24 cellular contexts compared by ENCODE assay signal in genomic region chr5:137782055-137782454, GRCh38. TPM values are rescaled to one million over a fixed set of nuclear protein-coding genes. Genes with fewer than 3 reads are reported as not detected.
DNase-seq lines count a peak whose midpoint lies in the region; ATAC-seq, FAIRE-seq and TF ChIP-seq lines count a peak whose summit lies in the region.
"Had no signal": no experiment of that assay in that cellular context is flagged by ENCODE, and none has a peak within 500 bp of the region (broad histone marks: within the 10 kb centered on the region; RNA-seq: fewer than 3 reads in every experiment).

No MANE protein-coding gene starts in this region.

- H3K4me1 ChIP-seq in OCI-LY3 (ENCODE audit: low read length) (peaks cover 13% of the 10 kb centered on the region), GM12878 (ENCODE audit: control insufficient read depth, insufficient read depth, low read length) (peaks cover 3% of the 10 kb centered on the region; the same call in 1 of the 2 replicates), neuron (ENCODE audit: insufficient read depth, low read length) (peaks cover 26% of the 10 kb centered on the region), right lobe of liver (no peaks in the 10 kb centered on the region)
- H3K4me1 ChIP-seq: A549; BE2C; BLaER1 treated with 17β-estradiol and CSF1 and Interleukin-3, amounts not matched to agents 10 nM and 100 nM had no signal

- no peak overlapping the region for H2AFZ ChIP-seq in OCI-LY3 (ENCODE audit: low read depth, low read length)
- no peak overlapping the region for H2AFZ ChIP-seq in GM12878 (ENCODE audit: control insufficient read depth, low read depth, low read length)
- H2AFZ ChIP-seq in neuron (ENCODE audit: low read depth, low read length) = peak overlapping the region; percentile 52
- H2AFZ ChIP-seq: GM23248 had no signal

- H4K20me1 ChIP-seq in OCI-LY3 (ENCODE audit: insufficient read depth, low read length) (no peaks in the 10 kb centered on the region), GM12878 (ENCODE audit: control insufficient read depth, insufficient read depth) (no peaks in the 10 kb centered on the region)
- H4K20me1 ChIP-seq: BLaER1 treated with 17β-estradiol and CSF1 and Interleukin-3, amounts not matched to agents 10 nM and 100 nM had no signal

- intact Hi-C loops in GM12878 (cut with micrococcal nuclease; ENCODE audit: unreplicated experiment) (no loop called here), right lobe of liver (cut with DNase I) (no loop called here)
- intact Hi-C loops in activated CD8-positive, alpha-beta T cell treated with anti-CD3 and anti-CD28 coated beads for 36 hours (cut with micrococcal nuclease) = no loop called here

- RAD21 ChIA-PET in GM12878 (lab: Charles Lee; ENCODE audit: unreplicated experiment) = interaction anchor here (1.2 to 3.6 kb wide), 5 partner anchors 29 to 254 kb away, joined by 3 to 31 read pairs (median 4); partner anchors contain the start of gene PKD2L2

- POLR2A ChIA-PET in GM12878 (lab: Charles Lee) = interaction anchor here (0.6 kb wide), 1 partner anchor 92 kb away, joined by 3 read pairs; no protein-coding TSS in a partner anchor
- POLR2A ChIA-PET in activated CD8-positive, alpha-beta T cell treated with anti-CD3 and anti-CD28 coated beads for 36 hours (lab: Charles Lee) = no interaction called here

- CTCF ChIA-PET in GM12878 (lab: Yijun Ruan, JAX) = interaction anchor here (0.6 to 7.1 kb wide), 8 partner anchors 17 to 380 kb away, joined by 3 to 111 read pairs (median 15); partner anchors contain the start of genes FAM13B and PKD2L2
- CTCF ChIA-PET in activated CD8-positive, alpha-beta T cell treated with anti-CD3 and anti-CD28 coated beads for 36 hours (lab: Charles Lee) = interaction anchor here (1.6 to 5.7 kb wide), 2 partner anchors 12 to 287 kb away, joined by 3 to 62 read pairs; no protein-coding TSS in a partner anchor

- TF ChIP-seq RAD21 in GM12878 (IDR thresholded peaks at IDR 0.05; ENCODE audit: insufficient read depth, low read depth, low read length) = no peak

- WGBS in GM12878 (ENCODE audit: insufficient coverage, insufficient replicate concordance, low lambda C conversion rate, missing lambda C conversion rate) = 39% methylated on average over 2 of the region's 2 CpGs
- 100% methylated on average over 2 of the region's 2 CpGs for WGBS in right lobe of liver (ENCODE audit: insufficient coverage, low coverage, low lambda C conversion rate, missing lambda C conversion rate)

- FAIRE-seq in GM12878 (lab: Jason Lieb, UNC) = no peak
- FAIRE-seq: A549, D721Med, GM19239, H1 had no signal

- no peak for TF ChIP-seq CTCF in OCI-LY3 (IDR thresholded peaks at IDR 0.05; ENCODE audit: low read depth, low read length)
- TF ChIP-seq CTCF in GM12878 (IDR thresholded peaks at IDR 0.05 in 2 of 3, conservative IDR thresholded peaks at IDR 0.05 in 1 of 3; ENCODE audit: control insufficient read depth in 2 of 3, extremely low read depth in 1 of 3, insufficient read depth in 1 of 3, low read depth in 3 of 3, low read length in 3 of 3) = no peak
- TF ChIP-seq CTCF in right lobe of liver (IDR thresholded peaks at IDR 0.05) = no peak
- TF ChIP-seq CTCF in activated CD8-positive, alpha-beta T cell treated with anti-CD3 and anti-CD28 coated beads for 36 hours (IDR thresholded peaks at IDR 0.05) = no peak

- no peaks in the 10 kb centered on the region for H3K36me3 Mint-ChIP-seq in activated CD8-positive, alpha-beta T cell treated with anti-CD3 and anti-CD28 coated beads for 36 hours (ENCODE audit: low read depth)
- H3K36me3 Mint-ChIP-seq: CD14-positive monocyte had no signal

- no peaks in the 10 kb centered on the region for H3K4me1 Mint-ChIP-seq in activated CD8-positive, alpha-beta T cell treated with anti-CD3 and anti-CD28 coated beads for 36 hours (ENCODE audit: low read depth)
- H3K4me1 Mint-ChIP-seq: CD14-positive monocyte; CD8-positive, alpha-beta memory T cell had no signal

- no peak overlapping the region for H3K27ac ChIP-seq in OCI-LY3 (ENCODE audit: low read length)
- no peak overlapping the region for H3K27ac ChIP-seq in GM12878 (ENCODE audit: control insufficient read depth, insufficient read depth)
- H3K27ac ChIP-seq in right lobe of liver = no peak overlapping the region
- H3K27ac ChIP-seq: A549; BLaER1 treated with 17β-estradiol and CSF1 and Interleukin-3, amounts not matched to agents 10 nM and 100 nM; GM23248 had no signal

- H3K4me3 ChIP-seq in OCI-LY3 (ENCODE audit: low read length) (no peak overlapping the region), GM12878 (no peak overlapping the region), neuron (ENCODE audit: low read length) (no peak overlapping the region), right lobe of liver (no peak overlapping the region)
- H3K4me3 ChIP-seq: A549; BLaER1 treated with 17β-estradiol and CSF1 and Interleukin-3, amounts not matched to agents 10 nM and 100 nM; GM23248 had no signal

- peak; percentile 35; the same call in 1 of the 3 replicates for ATAC-seq in GM12878
- no peak for ATAC-seq in right lobe of liver
- ATAC-seq in activated CD8-positive, alpha-beta T cell treated with anti-CD3 and anti-CD28 coated beads for 36 hours = no peak
- ATAC-seq: A549 had no signal

- no peaks in the 10 kb centered on the region for H3K9me3 ChIP-seq in OCI-LY3 (ENCODE audit: insufficient read depth, low read length)
- H3K9me3 ChIP-seq in GM12878 (replicated peaks; ENCODE audit: control insufficient read depth, insufficient read depth, low read length) = no peaks in the 10 kb centered on the region
- no peaks in the 10 kb centered on the region for H3K9me3 ChIP-seq in neuron (ENCODE audit: low read length)
- H3K9me3 ChIP-seq in right lobe of liver = no peaks in the 10 kb centered on the region
- H3K9me3 ChIP-seq: A549, BE2C had no signal

- H3K36me3 ChIP-seq in OCI-LY3 (replicated peaks; ENCODE audit: low read depth, low read length) = no peaks in the 10 kb centered on the region
- no peaks in the 10 kb centered on the region for H3K36me3 ChIP-seq in GM12878 (ENCODE audit: control insufficient read depth in 2 of 2, insufficient read depth in 2 of 2, low read length in 1 of 2)
- no peaks in the 10 kb centered on the region for H3K36me3 ChIP-seq in neuron (ENCODE audit: insufficient read depth, low read length)
- H3K36me3 ChIP-seq in right lobe of liver = no peaks in the 10 kb centered on the region
- H3K36me3 ChIP-seq: BE2C; BLaER1 treated with 17β-estradiol and CSF1 and Interleukin-3, amounts not matched to agents 10 nM and 100 nM had no signal

- H3K9ac ChIP-seq in OCI-LY3 (ENCODE audit: low read length) (no peak overlapping the region), GM12878 (ENCODE audit: control insufficient read depth, insufficient read depth, low read length) (no peak overlapping the region)
- H3K9ac ChIP-seq: BLaER1 treated with 17β-estradiol and CSF1 and Interleukin-3, amounts not matched to agents 10 nM and 100 nM; GM23248 had no signal

- H3K27me3 ChIP-seq in OCI-LY3 (ENCODE audit: low read depth, low read length) (no peaks in the 10 kb centered on the region), GM12878 (replicated peaks in 1 of 2; ENCODE audit: control insufficient read depth in 2 of 2, insufficient read depth in 2 of 2, low read length in 1 of 2) (no peaks in the 10 kb centered on the region), neuron (ENCODE audit: insufficient read depth, low read length) (no peaks in the 10 kb centered on the region), right lobe of liver (no peaks in the 10 kb centered on the region)
- H3K27me3 ChIP-seq: BE2C; BLaER1 treated with 17β-estradiol and CSF1 and Interleukin-3, amounts not matched to agents 10 nM and 100 nM had no signal

- DNase-seq in GM12878 (ENCODE audit: low read depth, low spot score) (no peak), right lobe of liver (no peak)
- DNase-seq in activated CD4-positive, alpha-beta T cell treated with anti-CD3 and anti-CD28 coated beads, Interleukin-2, amount 50 U/mL, for 1 hour = no peak
- DNase-seq in activated CD8-positive, alpha-beta T cell treated with anti-CD3 and anti-CD28 coated beads for 36 hours = no peak
- DNase-seq: 8988T; ACHN; AML-193; BE2C; CD4-positive, alpha-beta T cell; CD8-positive, alpha-beta memory T cell; DMS 273 treated with DMSO at 0.1 percent for 48 hours; DMS79; GF-D8; GM23248; H7; HCEC 1CT had no signal

- H3K27me3 Mint-ChIP-seq in activated CD8-positive, alpha-beta T cell treated with anti-CD3 and anti-CD28 coated beads for 36 hours = peaks cover 1% of the 10 kb centered on the region
- H3K27me3 Mint-ChIP-seq: CD4-positive, alpha-beta T cell had no signal

- TF ChIP-seq POLR2A in GM12878 (IDR thresholded peaks at IDR 0.05; ENCODE audit: low read depth, low read length) (no peak), right lobe of liver (IDR thresholded peaks at IDR 0.05) (no peak)

- SMC1A ChIA-PET in GM12878 (lab: Charles Lee; ENCODE audit: uncharacterized antibody, unreplicated experiment) = interaction anchor here (0.9 to 1.1 kb wide), 3 partner anchors 19 to 287 kb away, joined by 3 to 4 read pairs (median 3); no protein-coding TSS in a partner anchor

- no TSS peak for BruUV-seq in GM12878 (replicated peaks; lab: Mats Ljungman, UMichigan)

- peak overlapping the region; percentile 50 for H3K4me2 ChIP-seq in OCI-LY3 (ENCODE audit: low read length)
- no peak overlapping the region for H3K4me2 ChIP-seq in GM12878 (ENCODE audit: control insufficient read depth, insufficient read depth)
- H3K4me2 ChIP-seq: A549; BLaER1 treated with 17β-estradiol and CSF1 and Interleukin-3, amounts not matched to agents 10 nM and 100 nM had no signal

- in situ Hi-C loops in GM12878 (cut with MboI) = loop anchor here (10.0 kb wide), 1 partner anchor 353 kb away; the partner anchor contains the start of gene NME5

- no peaks in the 10 kb centered on the region for H3K9me3 Mint-ChIP-seq in activated CD8-positive, alpha-beta T cell treated with anti-CD3 and anti-CD28 coated beads for 36 hours
- H3K9me3 Mint-ChIP-seq: CD4-positive, alpha-beta T cell had no signal

- no peak overlapping the region for H3K4me3 Mint-ChIP-seq in activated CD8-positive, alpha-beta T cell treated with anti-CD3 and anti-CD28 coated beads for 36 hours
- H3K4me3 Mint-ChIP-seq: CD14-positive monocyte; CD4-positive, alpha-beta T cell; CD8-positive, alpha-beta memory T cell had no signal

- no peak overlapping the region for H3K27ac Mint-ChIP-seq in activated CD8-positive, alpha-beta T cell treated with anti-CD3 and anti-CD28 coated beads for 36 hours
- H3K27ac Mint-ChIP-seq: CD4-positive, alpha-beta T cell had no signal

- no peak for TF ChIP-seq EP300 in GM12878 (IDR thresholded peaks at IDR 0.05; ENCODE audit: borderline replicate concordance in 1 of 2, control insufficient read depth in 1 of 2, low read depth in 2 of 2, low read length in 2 of 2)

- H3K79me2 ChIP-seq in OCI-LY3 (ENCODE audit: low read length) = no peaks in the 10 kb centered on the region
- H3K79me2 ChIP-seq in GM12878 (ENCODE audit: control insufficient read depth, insufficient read depth, low read length) = no peaks in the 10 kb centered on the region

RNA-seq across cellular contexts. Expression of gene HNRNPA0, which starts 27.9 kb away (rescaled TPM):
- total RNA-seq in GM12878 (2013; cell fraction: nucleolus; rRNA removed) = 20.8 and 23.0 TPM in 2 replicates
- total RNA-seq in GM12878 (2014; rRNA removed) (7.9 and 10.7 TPM in 2 replicates), GM12878 (2014; rRNA removed; fragmentation: Illumina TruSeq; extraction: Trizol) (12.9 and 14.3 TPM in 2 replicates), GM12878 (2021) (44.4 and 45.0 TPM in 2 replicates), right lobe of liver (1 to 10 TPM; 3.6 to 9.8 (median 8.1) TPM)
- polyA plus RNA-seq in GM12878 (2011; ENCODE audit: low read depth) = 7.0 TPM
- polyA plus RNA-seq in GM12878 (2011; rRNA removed) (15.5 and 18.4 TPM in 2 replicates), GM12878 (2014; fragmentation: Illumina TruSeq; extraction: Trizol) (23.4 and 26.1 TPM in 2 replicates), GM12878 (2014; fragmentation: Nextera tagmentation; extraction: Ambion mirVana) (1 to 10 TPM; 7.3 to 8.2 TPM), GM12878 (2014; rRNA removed) (37.8 and 48.1 TPM in 2 replicates), GM12878 (2016; fragmentation: Nextera tagmentation; extraction: Ambion mirVana) (1 to 10 TPM; 6.3 to 9.4 TPM)
- polyA plus RNA-seq in GM12878 (2011; cell fraction: cytosol; rRNA removed) = 13.6 and 23.7 TPM in 2 replicates
- 6.8 and 13.6 TPM in 2 replicates for polyA plus RNA-seq in GM12878 (2011; cell fraction: nucleus; rRNA removed)
- 23.4 and 29.1 TPM in 2 replicates for polyA plus RNA-seq in GM12878 (2012)
- polyA minus RNA-seq in GM12878 (2011; rRNA and poly(A)+ RNA removed) = 7.8 and 11.1 TPM in 2 replicates
- 7.7 and 8.0 TPM in 2 replicates for polyA minus RNA-seq in GM12878 (2011; cell fraction: cytosol; rRNA and poly(A)+ RNA removed)
- 7.1 and 12.8 TPM in 2 replicates for polyA minus RNA-seq in GM12878 (2011; cell fraction: nucleus; rRNA and poly(A)+ RNA removed)
- 10 to 100 TPM; 32.8 to 33.1 TPM for total RNA-seq in activated CD8-positive, alpha-beta T cell treated with anti-CD3 and anti-CD28 coated beads for 36 hours

RNA-seq across cellular contexts. Expression of gene KLHL3, which starts 46.2 kb away (rescaled TPM):
- 49.4 and 54.9 TPM in 2 replicates for total RNA-seq in GM12878 (2013; cell fraction: nucleolus; rRNA removed)
- 5.3 and 6.3 TPM in 2 replicates for total RNA-seq in GM12878 (2014; rRNA removed)
- 5.8 and 7.0 TPM in 2 replicates for total RNA-seq in GM12878 (2014; rRNA removed; fragmentation: Illumina TruSeq; extraction: Trizol)
- 11.7 and 14.2 TPM in 2 replicates for total RNA-seq in GM12878 (2021)
- 6.9 TPM for polyA plus RNA-seq in GM12878 (2011; ENCODE audit: low read depth)
- 9.9 and 10.6 TPM in 2 replicates for polyA plus RNA-seq in GM12878 (2011; rRNA removed)
- polyA plus RNA-seq in GM12878 (2011; cell fraction: cytosol; rRNA removed) = 6.1 and 7.2 TPM in 2 replicates
- 20.7 and 23.2 TPM in 2 replicates for polyA plus RNA-seq in GM12878 (2011; cell fraction: nucleus; rRNA removed)
- polyA plus RNA-seq in GM12878 (2012) = 6.8 and 7.9 TPM in 2 replicates
- 6.8 and 6.9 TPM in 2 replicates for polyA plus RNA-seq in GM12878 (2014; fragmentation: Illumina TruSeq; extraction: Trizol)
- polyA plus RNA-seq in GM12878 (2014; fragmentation: Nextera tagmentation; extraction: Ambion mirVana) = 1 to 10 TPM; 1.7 to 2.3 TPM
- 7.1 and 10.1 TPM in 2 replicates for polyA plus RNA-seq in GM12878 (2014; rRNA removed)
- polyA plus RNA-seq in GM12878 (2016; fragmentation: Nextera tagmentation; extraction: Ambion mirVana) = 1 to 10 TPM; 4.9 to 5.4 TPM
- 31.1 and 41.2 TPM in 2 replicates for polyA minus RNA-seq in GM12878 (2011; rRNA and poly(A)+ RNA removed)
- 5.2 and 6.0 TPM in 2 replicates for polyA minus RNA-seq in GM12878 (2011; cell fraction: cytosol; rRNA and poly(A)+ RNA removed)
- polyA minus RNA-seq in GM12878 (2011; cell fraction: nucleus; rRNA and poly(A)+ RNA removed) = 17.9 and 24.6 TPM in 2 replicates
- total RNA-seq in right lobe of liver = 1 to 10 TPM; 1.9 to 8.5 (median 3.3) TPM
- total RNA-seq in activated CD8-positive, alpha-beta T cell treated with anti-CD3 and anti-CD28 coated beads for 36 hours = 10 to 100 TPM in 1 of 2 experiments, 1 to 10 TPM in 1; 9.2 to 12.2 TPM
- polyA plus RNA-seq: CD14-positive monocyte had no signal
